In the genomic region with DNA sequence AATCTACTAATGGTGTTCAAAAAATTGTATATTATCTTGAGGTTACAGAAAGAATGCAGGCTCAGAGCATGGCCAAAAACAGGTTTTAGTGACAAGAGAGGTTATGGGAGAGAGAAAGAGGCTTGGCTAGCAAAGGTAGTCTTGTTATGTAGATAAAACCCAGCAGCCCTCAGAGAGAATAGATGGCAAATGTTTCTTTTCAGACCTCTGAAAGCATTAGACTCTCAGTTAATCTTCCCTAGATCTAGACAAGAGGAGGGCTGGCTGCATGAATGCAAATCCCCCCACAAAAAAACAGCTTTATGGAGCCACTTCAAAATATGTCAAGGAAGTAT, we compare ENCODE assay signal across 18 cellular contexts.
A peak's percentile ranks its signal among the peaks of the same experiment; 100 is the strongest.
DNase-seq lines count a peak whose midpoint lies in the region; ATAC-seq and TF ChIP-seq lines count a peak whose summit lies in the region.
"Had no signal": no experiment of that assay in that cellular context is flagged by ENCODE, and none has a peak within 500 bp of the region (broad histone marks: within the 10 kb centered on the region; RNA-seq: fewer than 3 reads in every experiment).

No MANE protein-coding gene starts in this region.

- H3K27me3 ChIP-seq in colonic mucosa, result no peaks in the 10 kb centered on the region

- POLR2A ChIA-PET in activated B cell treated with CpG ODN at 0.5 μM for 24 hours (lab: Charles Lee), result interaction anchor here (1.0 to 1.9 kb wide), 4 partner anchors 10 to 68 kb away, joined by 3 to 7 read pairs (median 4); no protein-coding TSS in a partner anchor

- no peak overlapping the region for H3K4me3 ChIP-seq in colonic mucosa
- H3K4me3 ChIP-seq: PC-9 had no signal

- no peaks in the 10 kb centered on the region for H3K4me1 ChIP-seq in colonic mucosa

- H3K9ac ChIP-seq in colonic mucosa (ENCODE audit: low read depth in 2 of 2, low read length in 2 of 2), result no peak overlapping the region
- H3K9ac ChIP-seq: KMS-11 had no signal

- ATAC-seq in activated B cell treated with CpG ODN at 0.5 μM for 24 hours (ENCODE audit: low read depth) (no peak), memory B cell (ENCODE audit: low read depth) (no peak), GM18909 (IDR thresholded peaks at IDR 0.05; ENCODE audit: poor library complexity, unreplicated experiment) (no peak), GM19467 (IDR thresholded peaks at IDR 0.05; ENCODE audit: unreplicated experiment) (no peak)
- ATAC-seq: CD8-positive, alpha-beta T cell had no signal

- H3K27ac Mint-ChIP-seq in activated B cell treated with CpG ODN at 0.5 μM for 24 hours, result peak overlapping the region; percentile 77
- H3K27ac Mint-ChIP-seq in memory B cell, result peak overlapping the region; percentile 89
- H3K27ac Mint-ChIP-seq: CD8-positive, alpha-beta T cell had no signal

- no peaks in the 10 kb centered on the region for H3K36me3 ChIP-seq in colonic mucosa

- H3K4me3 Mint-ChIP-seq in activated B cell treated with CpG ODN at 0.5 μM for 24 hours, result no peak overlapping the region
- no peak overlapping the region for H3K4me3 Mint-ChIP-seq in memory B cell
- H3K4me3 Mint-ChIP-seq: CD8-positive, alpha-beta T cell had no signal

- H3K9me3 ChIP-seq in colonic mucosa, result no peaks in the 10 kb centered on the region

- intact Hi-C loops in activated B cell treated with CpG ODN at 0.5 μM for 24 hours (cut with micrococcal nuclease), result loop anchor here (1.0 kb wide), 1 partner anchor 17 kb away; no protein-coding TSS in a partner anchor
- intact Hi-C loops in colonic mucosa (cut with DNase I), result no loop called here

- no peak overlapping the region for H3K27ac ChIP-seq in colonic mucosa
- H3K27ac ChIP-seq: 22Rv1, KMS-11, PC-9 had no signal

- CTCF ChIA-PET in activated B cell treated with CpG ODN at 0.5 μM for 24 hours (lab: Charles Lee), result no interaction called here

- H3K9me3 Mint-ChIP-seq in activated B cell treated with CpG ODN at 0.5 μM for 24 hours (no peaks in the 10 kb centered on the region), memory B cell (no peaks in the 10 kb centered on the region)
- H3K9me3 Mint-ChIP-seq: CD8-positive, alpha-beta T cell had no signal

- peaks cover 56% of the 10 kb centered on the region for H3K4me1 Mint-ChIP-seq in activated B cell treated with CpG ODN at 0.5 μM for 24 hours
- H3K4me1 Mint-ChIP-seq in memory B cell, result peaks cover 28% of the 10 kb centered on the region

- H3K27me3 Mint-ChIP-seq in activated B cell treated with CpG ODN at 0.5 μM for 24 hours, result no peaks in the 10 kb centered on the region
- no peaks in the 10 kb centered on the region for H3K27me3 Mint-ChIP-seq in memory B cell

- H3K36me3 Mint-ChIP-seq in activated B cell treated with CpG ODN at 0.5 μM for 24 hours (ENCODE audit: low read depth), result no peaks in the 10 kb centered on the region
- peaks cover 3% of the 10 kb centered on the region for H3K36me3 Mint-ChIP-seq in memory B cell
- H3K36me3 Mint-ChIP-seq: CD8-positive, alpha-beta T cell had no signal

- DNase-seq in NCI-H82 (lab: John Stamatoyannopoulos, UW) (peak; percentile 12), NCI-H82 treated with DMSO at 0.1 percent for 48 hours (lab: John Stamatoyannopoulos, UW; ENCODE audit: unreplicated experiment) (no peak), activated B cell treated with CpG ODN at 0.5 μM for 24 hours (no peak), memory B cell (ENCODE audit: low spot score in 2 of 2) (no peak), colonic mucosa (no peak)
- no peak for DNase-seq in activated naive CD4-positive, alpha-beta T cell treated with Interleukin-2 at 50 U/mL for 16 hours
- DNase-seq: C1 segment of cervical spinal cord; CD8-positive, alpha-beta T cell; NCI-H1092 treated with DMSO at 0.1 percent for 48 hours; NCI-H2029 treated with DMSO at 0.1 percent for 48 hours; NCI-H524 treated with DMSO at 0.1 percent for 48 hours; PC-9; RPMI8226; SHP77 had no signal

- no peak for TF ChIP-seq CTCF in activated B cell treated with CpG ODN at 0.5 μM for 24 hours (IDR thresholded peaks at IDR 0.05)
- TF ChIP-seq CTCF in colonic mucosa (IDR thresholded peaks at IDR 0.05), result no peak
